Comparison of ENCODE assay signal across 11 cellular contexts in the genomic region with DNA sequence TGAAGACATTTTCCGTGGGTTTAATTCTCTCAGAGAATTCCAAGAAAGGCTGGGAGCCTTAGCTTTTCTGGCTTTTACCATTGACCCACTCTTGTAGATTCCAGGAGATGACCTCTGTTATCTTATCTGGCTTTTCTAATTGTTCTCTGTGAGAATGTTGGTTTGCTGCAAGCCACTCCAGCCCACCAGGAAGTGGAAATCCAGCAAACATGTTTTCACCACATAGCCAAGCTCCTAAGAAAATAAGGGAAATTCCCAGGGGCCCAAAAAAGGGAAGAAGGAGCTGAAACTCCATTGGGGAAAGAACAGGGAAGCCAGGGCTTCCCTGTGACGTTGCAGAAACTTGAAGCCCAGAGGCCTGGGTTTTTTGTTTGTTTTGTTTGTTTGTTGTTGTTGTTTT. TPM values are rescaled to one million over a fixed set of nuclear protein-coding genes. Genes with fewer than 3 reads are reported as not detected.
DNase-seq lines count a peak whose midpoint lies in the region; ATAC-seq and TF ChIP-seq lines count a peak whose summit lies in the region.
"Had no signal": no experiment of that assay in that cellular context is flagged by ENCODE, and none has a peak within 500 bp of the region (broad histone marks: within the 10 kb centered on the region; RNA-seq: fewer than 3 reads in every experiment).

No MANE protein-coding gene starts in this region.

- CTCF ChIA-PET in RWPE1 (lab: Yijun Ruan, JAX), result no interaction called here
- CTCF ChIA-PET in activated CD4-positive, alpha-beta T cell treated with anti-CD3 and anti-CD28 coated beads for 36 hours (lab: Charles Lee), result no interaction called here

- no peaks in the 10 kb centered on the region for H3K9me3 Mint-ChIP-seq in nephron progenitor cell
- H3K9me3 Mint-ChIP-seq in activated CD4-positive, alpha-beta T cell treated with anti-CD3 and anti-CD28 coated beads for 36 hours (ENCODE audit: low read depth), result no peaks in the 10 kb centered on the region
- H3K9me3 Mint-ChIP-seq: neural crest cell had no signal

- no peak overlapping the region for H3K4me3 Mint-ChIP-seq in nephron progenitor cell
- H3K4me3 Mint-ChIP-seq in activated CD4-positive, alpha-beta T cell treated with anti-CD3 and anti-CD28 coated beads for 36 hours, result no peak overlapping the region
- H3K4me3 Mint-ChIP-seq: neural crest cell had no signal

- H3K27me3 Mint-ChIP-seq in nephron progenitor cell (ENCODE audit: low read depth, poor library complexity), result no peaks in the 10 kb centered on the region
- H3K27me3 Mint-ChIP-seq in activated CD4-positive, alpha-beta T cell treated with anti-CD3 and anti-CD28 coated beads for 36 hours, result no peaks in the 10 kb centered on the region

- ATAC-seq in activated CD4-positive, alpha-beta T cell treated with anti-CD3 and anti-CD28 coated beads for 36 hours, result no peak

- H3K36me3 Mint-ChIP-seq in nephron progenitor cell (ENCODE audit: low read depth), result peaks cover 31% of the 10 kb centered on the region
- H3K36me3 Mint-ChIP-seq in activated CD4-positive, alpha-beta T cell treated with anti-CD3 and anti-CD28 coated beads for 36 hours (ENCODE audit: low read depth), result peaks cover 22% of the 10 kb centered on the region

- intact Hi-C loops in activated CD4-positive, alpha-beta T cell treated with anti-CD3 and anti-CD28 coated beads for 36 hours (cut with DNase I, micrococcal nuclease), result no loop called here

- H3K4me1 Mint-ChIP-seq in nephron progenitor cell, result peaks cover 18% of the 10 kb centered on the region
- H3K4me1 Mint-ChIP-seq in activated CD4-positive, alpha-beta T cell treated with anti-CD3 and anti-CD28 coated beads for 36 hours, result peaks cover 29% of the 10 kb centered on the region

- POLR2A ChIA-PET in RWPE1 (lab: Yijun Ruan, JAX; ENCODE audit: low non-redundant PET), result no interaction called here
- POLR2A ChIA-PET in activated CD4-positive, alpha-beta T cell treated with anti-CD3 and anti-CD28 coated beads for 36 hours (lab: Charles Lee), result interaction anchor here (0.5 kb wide), 1 partner anchor 52 kb away, joined by 3 read pairs; no protein-coding TSS in a partner anchor

- DNase-seq in CD1c-positive myeloid dendritic cell (ENCODE audit: extremely low spot score), result peak; percentile 93
- DNase-seq in RWPE1 (ENCODE audit: low spot score), result no peak
- peak; percentile 46 for DNase-seq in fibroblast of peridontal ligament (ENCODE audit: extremely low read depth)
- no peak for DNase-seq in nephron progenitor cell
- DNase-seq in T-helper 1 cell, result no peak
- no peak for DNase-seq in substantia nigra (lab: John Stamatoyannopoulos, UW)
- no peak for DNase-seq in activated CD4-positive, alpha-beta T cell treated with anti-CD3 and anti-CD28 coated beads for 36 hours
- DNase-seq in D341Med (ENCODE audit: low spot score), result no peak
- DNase-seq: caudate nucleus, NCI-H524 treated with DMSO at 0.1 percent for 48 hours had no signal

- TF ChIP-seq CTCF in RWPE1 (conservative IDR thresholded peaks at IDR 0.05; ENCODE audit: low read depth), result no peak
- no peak for TF ChIP-seq CTCF in nephron progenitor cell (IDR thresholded peaks at IDR 0.05)

- H3K27ac Mint-ChIP-seq in nephron progenitor cell, result peak overlapping the region; percentile 86
- H3K27ac Mint-ChIP-seq in activated CD4-positive, alpha-beta T cell treated with anti-CD3 and anti-CD28 coated beads for 36 hours, result no peak overlapping the region

- H3K27ac ChIP-seq in RWPE1, result peak overlapping the region; percentile 8; the same call in 1 of the 2 replicates
- H3K27ac ChIP-seq in substantia nigra (ENCODE audit: low read depth, low read length, poor library complexity, severe bottlenecking), result no peak overlapping the region

RNA-seq across cellular contexts. Expression of a gene that starts 19.7 kb away (rescaled TPM):
- 10 to 100 TPM; 17.7 to 19.7 TPM for total RNA-seq in activated CD4-positive, alpha-beta T cell treated with anti-CD3 and anti-CD28 coated beads for 36 hours

RNA-seq across cellular contexts. Expression of a gene that starts 30.4 kb away (rescaled TPM):
- 100 to 1,000 TPM; 254 to 354 TPM for total RNA-seq in activated CD4-positive, alpha-beta T cell treated with anti-CD3 and anti-CD28 coated beads for 36 hours

Comparison
In these comparisons a context has a peak if more than half of its experiments do, and no peak if none do; other contexts are left out.
1. DNase-seq: peak in CD1c-positive myeloid dendritic cell (single experiment) and fibroblast of peridontal ligament (single experiment); none in RWPE1 (single experiment), nephron progenitor cell (single experiment), T-helper 1 cell (0 of 5), substantia nigra (0 of 49), activated CD4-positive, alpha-beta T cell treated with anti-CD3 and anti-CD28 coated beads for 36 hours (single experiment) and D341Med (single experiment).